ENCODE assay signal across 11 cellular contexts in genomic region chr1:234246638-234247116, GRCh38.
DNase-seq lines count a peak whose midpoint lies in the region; ATAC-seq and TF ChIP-seq lines count a peak whose summit lies in the region.
"Had no signal": no experiment of that assay in that cellular context is flagged by ENCODE, and none has a peak within 500 bp of the region (broad histone marks: within the 10 kb centered on the region; RNA-seq: fewer than 3 reads in every experiment).

No MANE protein-coding gene starts in this region.

- H3K9me2 ChIP-seq in Loucy (replicated peaks; ENCODE audit: low read depth, low read length): no peaks in the 10 kb centered on the region

- no peak for DNase-seq in brain microvascular endothelial cell
- DNase-seq in NCI-H345 (lab: John Stamatoyannopoulos, UW): no peak
- DNase-seq in activated gamma-delta T cell (lab: John Stamatoyannopoulos, UW): no peak
- no peak for DNase-seq in substantia nigra (lab: John Stamatoyannopoulos, UW)
- DNase-seq: activated CD4-positive, alpha-beta T cell treated with anti-CD3 and anti-CD28 coated beads, Interleukin-2, amount 10 ng/mL, durations not matched to agents 7 days and 5 days; NCI-H1092 had no signal

- in situ Hi-C loops in brain microvascular endothelial cell (cut with HindIII; ENCODE audit: low pct_ligation_motif_present, low sequenced_read_pairs): no loop called here

- no peaks in the 10 kb centered on the region for H4K20me1 ChIP-seq in Loucy (ENCODE audit: insufficient read depth, low read length, poor library complexity, severe bottlenecking)

- H3K9ac ChIP-seq in Loucy (ENCODE audit: low read depth, low read length, poor library complexity, severe bottlenecking): no peak overlapping the region

- H3K27ac ChIP-seq in brain microvascular endothelial cell (no peak overlapping the region), substantia nigra (ENCODE audit: low read depth, low read length, poor library complexity, severe bottlenecking) (no peak overlapping the region)
- H3K27ac ChIP-seq: RWPE1 had no signal

- no peak overlapping the region for H2AFZ ChIP-seq in Loucy (ENCODE audit: low read length)

- H3K27me3 ChIP-seq in Loucy (ENCODE audit: insufficient read depth, low read length, poor library complexity, severe bottlenecking): no peaks in the 10 kb centered on the region
- no peaks in the 10 kb centered on the region for H3K27me3 ChIP-seq in brain microvascular endothelial cell (replicated peaks)

- no peaks in the 10 kb centered on the region for H3K79me2 ChIP-seq in Loucy (ENCODE audit: insufficient read depth, low read length)

- H3K36me3 ChIP-seq in Loucy (ENCODE audit: insufficient read depth, low read length) (no peaks in the 10 kb centered on the region), brain microvascular endothelial cell (replicated peaks) (no peaks in the 10 kb centered on the region)

- peak overlapping the region; percentile 28 for H3K4me2 ChIP-seq in Loucy (ENCODE audit: low read depth, low read length, poor library complexity, severe bottlenecking)

- ATAC-seq in GM18502 (IDR thresholded peaks at IDR 0.05; ENCODE audit: poor library complexity, unreplicated experiment): peak; percentile 88
- ATAC-seq in GM19397 (IDR thresholded peaks at IDR 0.05; ENCODE audit: unreplicated experiment): peak; percentile 91
- ATAC-seq in HG02884 (IDR thresholded peaks at IDR 0.05; ENCODE audit: unreplicated experiment): peak; percentile 79

- H3F3A ChIP-seq in Loucy (ENCODE audit: low read depth): no peaks in the 10 kb centered on the region

- H3K4me3 ChIP-seq in Loucy (ENCODE audit: low read length, poor library complexity, severe bottlenecking) (no peak overlapping the region), brain microvascular endothelial cell (ENCODE audit: low read depth, low read length) (no peak overlapping the region)

- no peaks in the 10 kb centered on the region for H3K9me3 ChIP-seq in Loucy (ENCODE audit: insufficient read depth, low read depth, low read length)

- H3K4me1 ChIP-seq in Loucy (ENCODE audit: insufficient read depth, low read length, poor library complexity, severe bottlenecking): peaks cover 22% of the 10 kb centered on the region

- TF ChIP-seq CTCF in Loucy (conservative IDR thresholded peaks at IDR 0.05; ENCODE audit: low read length) (no peak), brain microvascular endothelial cell (IDR thresholded peaks at IDR 0.05; ENCODE audit: low read depth, low read length, missing control alignments) (no peak)
